Comparison of ENCODE assay signal across 19 cellular contexts in genomic region chrX:78958419-78959116, GRCh38. TPM values are rescaled to one million over a fixed set of nuclear protein-coding genes. Genes with fewer than 3 reads are reported as not detected.
DNase-seq lines count a peak whose midpoint lies in the region; ATAC-seq lines count a peak whose summit lies in the region.
"Had no signal": no experiment of that assay in that cellular context is flagged by ENCODE, and none has a peak within 500 bp of the region (broad histone marks: within the 10 kb centered on the region; RNA-seq: fewer than 3 reads in every experiment).

No MANE protein-coding gene starts in this region.

- no peaks in the 10 kb centered on the region for H3K27me3 ChIP-seq in MG63
- H3K27me3 ChIP-seq: thyroid gland had no signal

- H3K4me3 Mint-ChIP-seq in activated T-cell treated with anti-CD3 and anti-CD28 coated beads, Interleukin-2, amount 50 U/mL, for 24 hours, result no peak overlapping the region
- peak overlapping the region; percentile 66 for H3K4me3 Mint-ChIP-seq in activated T-helper 17 cell treated with anti-CD3 and anti-CD28 coated beads, Interleukin-2, amount 50 U/mL, for 72 hours
- peak overlapping the region; percentile 78 for H3K4me3 Mint-ChIP-seq in natural killer cell treated with Interleukin-12 subunit alpha and Interleukin-12 subunit beta and Interleukin-15 and Interleukin-18, amount 100 ng/mL, for 72 hours
- H3K4me3 Mint-ChIP-seq: brain, CD14-positive monocyte, nephron progenitor cell had no signal

- peak; percentile 21 for ATAC-seq in activated T-helper 17 cell treated with anti-CD3 and anti-CD28 coated beads, Interleukin-2, amount 50 U/mL, for 72 hours (replicated peaks)
- ATAC-seq in natural killer cell treated with Interleukin-12 subunit alpha and Interleukin-12 subunit beta and Interleukin-15 and Interleukin-18, amount 100 ng/mL, for 72 hours, result no peak
- ATAC-seq: HCT116, left colon, SK-N-SH treated with all-trans-retinoic acid at 6 μM for 48 hours had no signal

- no peak overlapping the region for H3K4me3 ChIP-seq in Jurkat, Clone E6-1 (ENCODE audit: low read length)
- H3K4me3 ChIP-seq in MG63, result no peak overlapping the region
- H3K4me3 ChIP-seq: thyroid gland had no signal

- peaks cover 22% of the 10 kb centered on the region for H3K27me3 Mint-ChIP-seq in activated T-cell treated with anti-CD3 and anti-CD28 coated beads, Interleukin-2, amount 50 U/mL, for 24 hours
- no peaks in the 10 kb centered on the region for H3K27me3 Mint-ChIP-seq in activated T-helper 17 cell treated with anti-CD3 and anti-CD28 coated beads, Interleukin-2, amount 50 U/mL, for 72 hours
- H3K27me3 Mint-ChIP-seq in natural killer cell treated with Interleukin-12 subunit alpha and Interleukin-12 subunit beta and Interleukin-15 and Interleukin-18, amount 100 ng/mL, for 72 hours, result peaks cover 0 to 2% of the 10 kb centered on the region in 2 donors
- H3K27me3 Mint-ChIP-seq: progenitor cell of endocrine pancreas had no signal

- H3K36me3 ChIP-seq in MG63, result no peaks in the 10 kb centered on the region
- H3K36me3 ChIP-seq: thyroid gland had no signal

- H3K9me3 ChIP-seq in MG63, result no peaks in the 10 kb centered on the region
- H3K9me3 ChIP-seq: thyroid gland had no signal

- H3K9me3 Mint-ChIP-seq in activated T-cell treated with anti-CD3 and anti-CD28 coated beads, Interleukin-2, amount 50 U/mL, for 24 hours, result peaks cover 2% of the 10 kb centered on the region
- H3K9me3 Mint-ChIP-seq in activated T-helper 17 cell treated with anti-CD3 and anti-CD28 coated beads, Interleukin-2, amount 50 U/mL, for 72 hours, result no peaks in the 10 kb centered on the region
- H3K9me3 Mint-ChIP-seq in natural killer cell treated with Interleukin-12 subunit alpha and Interleukin-12 subunit beta and Interleukin-15 and Interleukin-18, amount 100 ng/mL, for 72 hours, result no peaks in the 10 kb centered on the region

- DNase-seq in activated T-cell treated with anti-CD3 and anti-CD28 coated beads, Interleukin-2, amount 50 U/mL, for 24 hours, result no peak
- no peak for DNase-seq in activated T-cell treated with anti-CD3 and anti-CD28 coated beads, Interleukin-2, amount 50 U/mL, for 1 hour
- DNase-seq in Jurkat, Clone E6-1 (ENCODE audit: low read depth, low spot score), result peak; percentile 26
- DNase-seq in natural killer cell treated with Interleukin-12 subunit alpha and Interleukin-12 subunit beta and Interleukin-15 and Interleukin-18, amount 100 ng/mL, for 72 hours (ENCODE audit: low spot score), result no peak
- DNase-seq in HuH-7 (ENCODE audit: low spot score) (no peak), MG63 (no peak), posterior vena cava (ENCODE audit: low spot score) (no peak)
- DNase-seq: DMS79, left colon, nephron progenitor cell, thyroid gland had no signal

- H3K36me3 Mint-ChIP-seq in activated T-cell treated with anti-CD3 and anti-CD28 coated beads, Interleukin-2, amount 50 U/mL, for 24 hours (ENCODE audit: low read depth), result peaks cover 81% of the 10 kb centered on the region
- H3K36me3 Mint-ChIP-seq in activated T-helper 17 cell treated with anti-CD3 and anti-CD28 coated beads, Interleukin-2, amount 50 U/mL, for 72 hours (ENCODE audit: low read depth), result peaks cover 80% of the 10 kb centered on the region
- H3K36me3 Mint-ChIP-seq in natural killer cell treated with Interleukin-12 subunit alpha and Interleukin-12 subunit beta and Interleukin-15 and Interleukin-18, amount 100 ng/mL, for 72 hours, result peaks cover 6% of the 10 kb centered on the region
- H3K36me3 Mint-ChIP-seq: brain, CD14-positive monocyte had no signal

- intact Hi-C loops in posterior vena cava (cut with DNase I), result no loop called here

- peaks cover 66% of the 10 kb centered on the region for H3K4me1 Mint-ChIP-seq in activated T-cell treated with anti-CD3 and anti-CD28 coated beads, Interleukin-2, amount 50 U/mL, for 24 hours (ENCODE audit: low read depth)
- peaks cover 27% of the 10 kb centered on the region for H3K4me1 Mint-ChIP-seq in activated T-helper 17 cell treated with anti-CD3 and anti-CD28 coated beads, Interleukin-2, amount 50 U/mL, for 72 hours
- peaks cover 33 to 49% of the 10 kb centered on the region in 2 donors for H3K4me1 Mint-ChIP-seq in natural killer cell treated with Interleukin-12 subunit alpha and Interleukin-12 subunit beta and Interleukin-15 and Interleukin-18, amount 100 ng/mL, for 72 hours (ENCODE audit: low read depth in 2 of 2)
- H3K4me1 Mint-ChIP-seq: brain, nephron progenitor cell had no signal

- H3K27ac Mint-ChIP-seq in activated T-cell treated with anti-CD3 and anti-CD28 coated beads, Interleukin-2, amount 50 U/mL, for 24 hours, result peak overlapping the region; percentile 34
- H3K27ac Mint-ChIP-seq in activated T-helper 17 cell treated with anti-CD3 and anti-CD28 coated beads, Interleukin-2, amount 50 U/mL, for 72 hours, result peak overlapping the region; percentile 31
- peak overlapping the region; percentile 7 to 81 for H3K27ac Mint-ChIP-seq in natural killer cell treated with Interleukin-12 subunit alpha and Interleukin-12 subunit beta and Interleukin-15 and Interleukin-18, amount 100 ng/mL, for 72 hours
- H3K27ac Mint-ChIP-seq: brain, CD14-positive monocyte, nephron progenitor cell, progenitor cell of endocrine pancreas had no signal

RNA-seq across cellular contexts. Expression of gene P2RY10, which starts 13.4 kb away (rescaled TPM):
- not detected for polyA plus RNA-seq in Jurkat, Clone E6-1 (2012; ENCODE audit: insufficient read depth, insufficient read length)
- 10 to 100 TPM; 34.6 to 56.9 TPM for total RNA-seq in activated T-helper 17 cell treated with anti-CD3 and anti-CD28 coated beads, Interleukin-2, amount 50 U/mL, for 72 hours
- 10 to 100 TPM; 10.1 to 10.4 TPM for total RNA-seq in natural killer cell treated with Interleukin-12 subunit alpha and Interleukin-12 subunit beta and Interleukin-15 and Interleukin-18, amount 100 ng/mL, for 72 hours
- total RNA-seq in MG63 (2014; rRNA removed; shearing (Covaris generic); ENCODE audit: low replicate concordance), result not detected in 2 replicates
- not detected for total RNA-seq in posterior vena cava
- total RNA-seq: NCI-H460, progenitor cell of endocrine pancreas, RPMI7951 had no signal

Comparison
In these comparisons a context has a peak if more than half of its experiments do, and no peak if none do; other contexts are left out.
1. RNA of gene P2RY10, which starts 13.4 kb away (total RNA-seq): 34.6 to 56.9 TPM in activated T-helper 17 cell treated with anti-CD3 and anti-CD28 coated beads, Interleukin-2, amount 50 U/mL, for 72 hours and 10.1 to 10.4 TPM in natural killer cell treated with Interleukin-12 subunit alpha and Interleukin-12 subunit beta and Interleukin-15 and Interleukin-18, amount 100 ng/mL, for 72 hours; not detected in posterior vena cava and not detected in MG63; every median in the first group is over 10 times any median in the second.
2. Peak in every context shown above with its lines, with median percentiles within 50 percentile points of each other: H3K27ac Mint-ChIP-seq.